In genomic region chr4:38503689-38504395, GRCh38 we compare ENCODE assay signal across 14 cellular contexts.
DNase-seq lines count a peak whose midpoint lies in the region; ATAC-seq, FAIRE-seq and TF ChIP-seq lines count a peak whose summit lies in the region.
"Had no signal": no experiment of that assay in that cellular context is flagged by ENCODE, and none has a peak within 500 bp of the region (broad histone marks: within the 10 kb centered on the region; RNA-seq: fewer than 3 reads in every experiment).

No MANE protein-coding gene starts in this region.

- H3K27me3 Mint-ChIP-seq in IgD-negative memory B cell = peaks cover 37% of the 10 kb centered on the region
- H3K27me3 Mint-ChIP-seq in activated CD4-positive, alpha-beta memory T cell treated with anti-CD3 and anti-CD28 coated beads, Interleukin-2, amount 10 ng/mL, durations not matched to agents 7 days and 5 days = peaks cover 51% of the 10 kb centered on the region

- peak overlapping the region; percentile 8 to 88 (median 75) for H3K4me3 Mint-ChIP-seq in IgD-negative memory B cell
- H3K4me3 Mint-ChIP-seq in activated CD4-positive, alpha-beta memory T cell treated with anti-CD3 and anti-CD28 coated beads, Interleukin-2, amount 10 ng/mL, durations not matched to agents 7 days and 5 days = no peak overlapping the region

- no peak for DNase-seq in GM12892 (ENCODE audit: insufficient read length)
- DNase-seq in activated CD4-positive, alpha-beta memory T cell treated with anti-CD3 and anti-CD28 coated beads, Interleukin-2, amount 10 ng/mL, durations not matched to agents 7 days and 5 days = no peak
- no peak for DNase-seq in activated CD8-positive, alpha-beta memory T cell treated with anti-CD3 and anti-CD28 coated beads, Interleukin-2, amount 50 U/mL, for 48 hours
- DNase-seq in COLO668 (lab: John Stamatoyannopoulos, UW; ENCODE audit: unreplicated experiment) = no peak
- no peak for DNase-seq in activated CD4-positive, alpha-beta T cell treated with anti-CD3 and anti-CD28 coated beads for 1 hour
- DNase-seq: activated CD4-positive, alpha-beta T cell treated with anti-CD3 and anti-CD28 coated beads for 48 hours; HCEC 1CT; NCI-H1417; stimulated activated CD4-positive, alpha-beta T cell treated with anti-CD3 and anti-CD28 coated beads, Interleukin-4, amount 100 ng/mL, for 4 hours had no signal

- CTCF ChIA-PET in activated CD4-positive, alpha-beta memory T cell treated with anti-CD3 and anti-CD28 coated beads, Interleukin-2, amount 10 ng/mL, durations not matched to agents 7 days and 5 days (lab: Charles Lee) = interaction anchor here (0.7 kb wide), 1 partner anchor 157 kb away, joined by 5 read pairs; no protein-coding TSS in a partner anchor

- TF ChIP-seq POLR2A in GM12892 (IDR thresholded peaks at IDR 0.05; ENCODE audit: low read depth, low read length) = no peak

- peaks cover 1% of the 10 kb centered on the region for H3K36me3 Mint-ChIP-seq in IgD-negative memory B cell
- H3K36me3 Mint-ChIP-seq in activated CD4-positive, alpha-beta memory T cell treated with anti-CD3 and anti-CD28 coated beads, Interleukin-2, amount 10 ng/mL, durations not matched to agents 7 days and 5 days (ENCODE audit: low read depth) = peaks cover 3% of the 10 kb centered on the region

- H3K4me1 Mint-ChIP-seq in IgD-negative memory B cell = peaks cover 17 to 26% (median 24%) of the 10 kb centered on the region in 3 donors
- peaks cover 30% of the 10 kb centered on the region for H3K4me1 Mint-ChIP-seq in activated CD4-positive, alpha-beta memory T cell treated with anti-CD3 and anti-CD28 coated beads, Interleukin-2, amount 10 ng/mL, durations not matched to agents 7 days and 5 days

- peak; percentile 40 for FAIRE-seq in GM12892 (lab: Jason Lieb, UNC)
- FAIRE-seq: astrocyte, islet of Langerhans had no signal

- POLR2A ChIA-PET in activated CD4-positive, alpha-beta memory T cell treated with anti-CD3 and anti-CD28 coated beads, Interleukin-2, amount 10 ng/mL, durations not matched to agents 7 days and 5 days (lab: Charles Lee) = no interaction called here

- ATAC-seq in GM19395 (IDR thresholded peaks at IDR 0.05; ENCODE audit: unreplicated experiment) (peak; percentile 92), HG02884 (IDR thresholded peaks at IDR 0.05; ENCODE audit: unreplicated experiment) (peak; percentile 80)

- H3K27ac Mint-ChIP-seq in IgD-negative memory B cell = peak overlapping the region in 2 of 3 donors; percentile 3 to 80
- H3K27ac Mint-ChIP-seq in activated CD4-positive, alpha-beta memory T cell treated with anti-CD3 and anti-CD28 coated beads, Interleukin-2, amount 10 ng/mL, durations not matched to agents 7 days and 5 days = no peak overlapping the region

- H3K9me3 Mint-ChIP-seq in IgD-negative memory B cell = no peaks in the 10 kb centered on the region
- no peaks in the 10 kb centered on the region for H3K9me3 Mint-ChIP-seq in activated CD4-positive, alpha-beta memory T cell treated with anti-CD3 and anti-CD28 coated beads, Interleukin-2, amount 10 ng/mL, durations not matched to agents 7 days and 5 days
